ENCODE assay signal across 19 cellular contexts in genomic region chr5:39815701-39816100, GRCh38.
DNase-seq lines count a peak whose midpoint lies in the region; ATAC-seq and TF ChIP-seq lines count a peak whose summit lies in the region.
"Had no signal": no experiment of that assay in that cellular context is flagged by ENCODE, and none has a peak within 500 bp of the region (broad histone marks: within the 10 kb centered on the region; RNA-seq: fewer than 3 reads in every experiment).

No MANE protein-coding gene starts in this region.

- H3K27me3 ChIP-seq in hepatocyte, result no peaks in the 10 kb centered on the region
- H3K27me3 ChIP-seq: SJCRH30 had no signal

- no peak overlapping the region for H3K9ac ChIP-seq in SK-N-MC (ENCODE audit: insufficient read length)

- peak overlapping the region; percentile 13 for H3K4me2 ChIP-seq in hepatocyte

- no peak overlapping the region for H2AFZ ChIP-seq in hepatocyte

- no peaks in the 10 kb centered on the region for H3K9me2 ChIP-seq in hepatocyte (replicated peaks; ENCODE audit: insufficient read depth)

- peaks cover 13% of the 10 kb centered on the region for H3K4me1 ChIP-seq in hepatocyte (ENCODE audit: insufficient read depth)
- H3K4me1 ChIP-seq: SJCRH30 had no signal

- H3K79me2 ChIP-seq in hepatocyte, result no peaks in the 10 kb centered on the region

- ATAC-seq in HG03565 (IDR thresholded peaks at IDR 0.05; ENCODE audit: unreplicated experiment), result no peak

- peak overlapping the region; percentile 57; the same call in 1 of the 2 replicates for H3K27ac ChIP-seq in SK-N-MC
- H3K27ac ChIP-seq in hepatocyte, result peak overlapping the region; percentile 40
- H3K27ac ChIP-seq: RWPE1, SJCRH30 had no signal

- TF ChIP-seq CTCF in AG09309 (IDR thresholded peaks at IDR 0.05; ENCODE audit: control insufficient read depth, insufficient read depth, low read depth, low read length, missing control alignments) (no peak), hepatocyte (IDR thresholded peaks at IDR 0.05; ENCODE audit: poor library complexity) (no peak)

- no peaks in the 10 kb centered on the region for H4K20me1 ChIP-seq in hepatocyte (ENCODE audit: insufficient read depth, poor library complexity, severe bottlenecking)

- no peaks in the 10 kb centered on the region for H3K9me3 ChIP-seq in SK-N-MC (ENCODE audit: low read depth, low read length)
- no peaks in the 10 kb centered on the region for H3K9me3 ChIP-seq in hepatocyte (ENCODE audit: low read depth)
- H3K9me3 ChIP-seq: HAP-1, SJCRH30 had no signal

- peak; percentile 1 for DNase-seq in AG09309 (ENCODE audit: low read depth)
- no peak for DNase-seq in SK-N-MC (ENCODE audit: low read depth, low spot score)
- peak; percentile 31 for DNase-seq in hepatocyte (ENCODE audit: low spot score)
- peak; percentile 4 for DNase-seq in renal cortical epithelial cell (ENCODE audit: low read depth)
- no peak for DNase-seq in activated gamma-delta T cell (lab: John Stamatoyannopoulos, UW)
- no peak for DNase-seq in H4 (ENCODE audit: low spot score)
- DNase-seq in ureter (ENCODE audit: low spot score), result no peak
- DNase-seq: C1 segment of cervical spinal cord, GF-D8, MV-4-11, NCI-H1417 treated with DMSO at 0.1 percent for 48 hours, NCI-H1930, NCI-H446, NCI-H748 treated with DMSO at 0.1 percent for 48 hours, OCI-M1, SJCRH30 had no signal

- WGBS in hepatocyte (ENCODE audit: low lambda C conversion rate, missing lambda C conversion rate), result 17% methylated on average over 2 of the region's 2 CpGs

- H3K4me3 ChIP-seq in AG09309 (ENCODE audit: control insufficient read depth, low read depth, low read length) (no peak overlapping the region), SK-N-MC (no peak overlapping the region), hepatocyte (no peak overlapping the region)
- H3K4me3 ChIP-seq: HAP-1, SJCRH30 had no signal

- H3K36me3 ChIP-seq in SK-N-MC (ENCODE audit: insufficient read depth, low read length), result no peaks in the 10 kb centered on the region
- no peaks in the 10 kb centered on the region for H3K36me3 ChIP-seq in hepatocyte (replicated peaks; ENCODE audit: insufficient read depth, low read depth)
- H3K36me3 ChIP-seq: HAP-1, SJCRH30 had no signal

Comparison
In these comparisons a context has a peak if more than half of its experiments do, and no peak if none do; other contexts are left out.
1. DNase-seq: peak in AG09309 (single experiment), hepatocyte (single experiment) and renal cortical epithelial cell (single experiment); none in SK-N-MC (single experiment), activated gamma-delta T cell (single experiment), H4 (single experiment) and ureter (single experiment).